8 cellular contexts compared by ENCODE assay signal in genomic region chr7:72953901-72954562, GRCh38. TPM values are rescaled to one million over a fixed set of nuclear protein-coding genes. Genes with fewer than 3 reads are reported as not detected.
DNase-seq lines count a peak whose midpoint lies in the region; ATAC-seq and TF ChIP-seq lines count a peak whose summit lies in the region.
"Not testable (repeated sequence)": the region's sequence is repeated elsewhere in the genome, so short reads cannot be mapped to it uniquely, and the experiment has no call there.

No MANE protein-coding gene starts in this region.

- H3K9ac ChIP-seq in iPS-18a (ENCODE audit: low read length): not testable (repeated sequence)

- not testable (repeated sequence) for H3K9me3 Mint-ChIP-seq in CD4-positive, CD25-positive, alpha-beta regulatory T cell; central memory CD8-positive, alpha-beta T cell

- not testable (repeated sequence) for H3K27ac Mint-ChIP-seq in CD4-positive, CD25-positive, alpha-beta regulatory T cell; central memory CD8-positive, alpha-beta T cell (ENCODE audit: low read depth)

- not testable (repeated sequence) for H3K4me1 Mint-ChIP-seq in CD4-positive, CD25-positive, alpha-beta regulatory T cell; central memory CD8-positive, alpha-beta T cell

- not testable (repeated sequence) for H3K27me3 ChIP-seq in CD4-positive, CD25-positive, alpha-beta regulatory T cell (ENCODE audit: control insufficient read depth, insufficient read depth, low read length); RWPE2 (ENCODE audit: insufficient read depth, poor library complexity, severe bottlenecking); iPS-18a (ENCODE audit: control insufficient read depth, insufficient read depth, low read length)

- H3K9me3 ChIP-seq in CD4-positive, CD25-positive, alpha-beta regulatory T cell (ENCODE audit: control insufficient read depth in 2 of 2, low read length in 2 of 2); RWPE2 (ENCODE audit: severe bottlenecking); iPS-18a (ENCODE audit: control insufficient read depth, low read depth, low read length): not testable (repeated sequence)

- not testable (repeated sequence) for H3K4me3 Mint-ChIP-seq in CD4-positive, CD25-positive, alpha-beta regulatory T cell; central memory CD8-positive, alpha-beta T cell

- TF ChIP-seq CTCF in HFF-Myc (IDR thresholded peaks at IDR 0.05; ENCODE audit: low read depth, low read length, missing control alignments); RWPE2 (IDR thresholded peaks at IDR 0.05; ENCODE audit: poor library complexity, severe bottlenecking): not testable (repeated sequence)

- not testable (repeated sequence) for H3K27ac ChIP-seq in CD4-positive, CD25-positive, alpha-beta regulatory T cell (ENCODE audit: insufficient read depth, low read length, poor library complexity, severe bottlenecking); RWPE2 (ENCODE audit: poor library complexity, severe bottlenecking); iPS-18a (ENCODE audit: low read length)

- ATAC-seq in CD4-positive, CD25-positive, alpha-beta regulatory T cell (ENCODE audit: low read depth in 2 of 2): peak; percentile 35 to 45
- ATAC-seq in GM19324 (IDR thresholded peaks at IDR 0.05; ENCODE audit: low FRiP score, unreplicated experiment) (peak; percentile 50), HG03196 (IDR thresholded peaks at IDR 0.05; ENCODE audit: unreplicated experiment) (peak; percentile 52), RWPE2 (ENCODE audit: low read depth) (peak; percentile 60)
- ATAC-seq in central memory CD8-positive, alpha-beta T cell (replicated peaks; ENCODE audit: extremely low read depth, poor library complexity, severe bottlenecking): peak; percentile 53

- not testable (repeated sequence) for H3K4me1 ChIP-seq in CD4-positive, CD25-positive, alpha-beta regulatory T cell (ENCODE audit: control insufficient read depth, insufficient read depth, low read length, poor library complexity, severe bottlenecking); RWPE2 (ENCODE audit: insufficient read depth, poor library complexity, severe bottlenecking); iPS-18a (ENCODE audit: control insufficient read depth, low read depth, low read length)

- not testable (repeated sequence) for H3K4me3 ChIP-seq in CD4-positive, CD25-positive, alpha-beta regulatory T cell (ENCODE audit: low read depth, low read length); RWPE2 (ENCODE audit: severe bottlenecking)
- H3K4me3 ChIP-seq in HFF-Myc (replicated peaks; ENCODE audit: low read depth, low read length) (peak overlapping the region; percentile 37), iPS-18a (ENCODE audit: low read length) (peak overlapping the region; percentile 44), skeletal muscle cell (ENCODE audit: low read depth, low read length) (peak overlapping the region; percentile 32)

- H3K36me3 ChIP-seq in CD4-positive, CD25-positive, alpha-beta regulatory T cell (ENCODE audit: control insufficient read depth, insufficient read depth, low read length); RWPE2 (ENCODE audit: low read depth); iPS-18a (ENCODE audit: control insufficient read depth, low read depth, low read length): not testable (repeated sequence)

- not testable (repeated sequence) for DNase-seq in CD4-positive, CD25-positive, alpha-beta regulatory T cell; HFF-Myc (ENCODE audit: extremely low read depth, low read depth); RWPE2 (ENCODE audit: low spot score); central memory CD8-positive, alpha-beta T cell (ENCODE audit: low spot score in 2 of 2); skeletal muscle cell (ENCODE audit: low read depth)

- H3K36me3 Mint-ChIP-seq in CD4-positive, CD25-positive, alpha-beta regulatory T cell; central memory CD8-positive, alpha-beta T cell (ENCODE audit: insufficient read depth): not testable (repeated sequence)

- not testable (repeated sequence) for H3K27me3 Mint-ChIP-seq in CD4-positive, CD25-positive, alpha-beta regulatory T cell; central memory CD8-positive, alpha-beta T cell

RNA-seq across cellular contexts. Expression of gene TRIM74, which starts 15.2 kb away (rescaled TPM):
- total RNA-seq in CD4-positive, CD25-positive, alpha-beta regulatory T cell: 3.3 TPM
- not detected for polyA plus RNA-seq in CD4-positive, CD25-positive, alpha-beta regulatory T cell

RNA-seq across cellular contexts. Expression of gene POM121, which starts 29.1 kb away (rescaled TPM):
- total RNA-seq in CD4-positive, CD25-positive, alpha-beta regulatory T cell: 66.9 TPM
- 1 to 10 TPM; 6.1 to 8.9 (median 7.8) TPM for polyA plus RNA-seq in CD4-positive, CD25-positive, alpha-beta regulatory T cell
